20 cellular contexts compared by ENCODE assay signal in the genomic region with DNA sequence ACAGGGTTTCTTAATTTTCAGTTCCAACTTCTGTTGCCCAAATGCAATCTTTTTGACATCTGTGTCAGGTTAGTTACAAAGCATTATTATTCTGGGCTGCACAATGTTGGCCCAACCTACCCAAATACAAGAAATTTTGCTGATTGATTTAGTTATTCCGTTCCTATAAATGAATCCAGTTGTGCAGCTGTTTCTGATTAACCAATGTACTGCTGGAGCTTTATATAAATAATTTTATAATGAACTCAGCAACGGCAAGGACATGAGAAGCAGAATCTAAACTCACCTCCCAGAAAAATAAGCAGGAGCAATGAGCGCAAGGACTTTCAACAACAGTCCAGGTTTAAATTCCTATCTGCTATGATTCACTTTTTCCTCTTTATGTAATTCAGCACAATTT.
A peak's percentile ranks its signal among the peaks of the same experiment; 100 is the strongest.
DNase-seq lines count a peak whose midpoint lies in the region; ATAC-seq and TF ChIP-seq lines count a peak whose summit lies in the region.
"Had no signal": no experiment of that assay in that cellular context is flagged by ENCODE, and none has a peak within 500 bp of the region (broad histone marks: within the 10 kb centered on the region; RNA-seq: fewer than 3 reads in every experiment).

No MANE protein-coding gene starts in this region.

- no peak overlapping the region for H2AFZ ChIP-seq in fibroblast of lung (ENCODE audit: low read length)

- DNase-seq in AG20443 (ENCODE audit: low spot score) (peak; percentile 16), fibroblast of lung (ENCODE audit: low read depth in 2 of 2) (peak; percentile 14 to 56), osteocyte (ENCODE audit: extremely low spot score, unreplicated experiment) (no peak), glomerular visceral epithelial cell (ENCODE audit: extremely low spot score) (no peak), cerebellum (ENCODE audit: low spot score) (no peak), Right ventricle myocardium inferior (ENCODE audit: missing footprints) (no peak)
- DNase-seq: Calu3; CD4-positive, CD25-positive, alpha-beta regulatory T cell; DMS79 treated with DMSO at 0.1 percent for 48 hours; GF-D8; HFFc6; NCI-H1092 treated with DMSO at 0.1 percent for 48 hours; NCI-H1694 treated with DMSO at 0.1 percent for 48 hours; NCI-H345; NCI-H526 treated with DMSO at 0.1 percent for 48 hours; OCI-M1; RPMI8226 had no signal

- H3K79me2 ChIP-seq in fibroblast of lung (ENCODE audit: control insufficient read depth, insufficient read depth, low read length) = no peaks in the 10 kb centered on the region

- no peaks in the 10 kb centered on the region for H3K27me3 ChIP-seq in fibroblast of lung (ENCODE audit: control insufficient read depth, insufficient read depth, low read length)

- H3K27me3 Mint-ChIP-seq in osteocyte (ENCODE audit: unreplicated experiment) = no peaks in the 10 kb centered on the region
- H3K27me3 Mint-ChIP-seq: CD4-positive, CD25-positive, alpha-beta regulatory T cell had no signal

- ATAC-seq in SK-N-SH treated with all-trans-retinoic acid at 6 μM for 48 hours (peak; percentile 49), esophagus mucosa (no peak), Right ventricle myocardium inferior (no peak)

- intact Hi-C loops in Right ventricle myocardium inferior (cut with DNase I) = no loop called here

- peaks cover 4% of the 10 kb centered on the region for H3K9me3 Mint-ChIP-seq in osteocyte (ENCODE audit: unreplicated experiment)

- H3K4me2 ChIP-seq in fibroblast of lung (ENCODE audit: extremely low read depth, insufficient read depth, low read length) = no peak overlapping the region
- H3K4me2 ChIP-seq: KMS-11 had no signal

- peaks cover 22% of the 10 kb centered on the region for H3K36me3 Mint-ChIP-seq in osteocyte (ENCODE audit: unreplicated experiment)

- H3K4me3 Mint-ChIP-seq in osteocyte (ENCODE audit: unreplicated experiment) = peak overlapping the region; percentile 33
- H3K4me3 Mint-ChIP-seq: CD4-positive, CD25-positive, alpha-beta regulatory T cell; HFFc6 had no signal

- no peaks in the 10 kb centered on the region for H3K9me3 ChIP-seq in fibroblast of lung (ENCODE audit: control insufficient read depth, insufficient read depth, low read depth, low read length)

- peaks cover 34% of the 10 kb centered on the region for H3K4me1 Mint-ChIP-seq in osteocyte (ENCODE audit: unreplicated experiment)

- no peak overlapping the region for H3K9ac ChIP-seq in fibroblast of lung (ENCODE audit: insufficient read depth, low read length)
- H3K9ac ChIP-seq: KMS-11 had no signal

- H3K4me1 ChIP-seq in fibroblast of lung (ENCODE audit: control insufficient read depth, extremely low read depth, insufficient read depth, low read length) = no peaks in the 10 kb centered on the region

- H3K4me3 ChIP-seq in fibroblast of lung (replicated peaks in 1 of 4; ENCODE audit: control extremely low read depth in 1 of 4, insufficient read depth in 1 of 4, low read depth in 3 of 4, low read length in 4 of 4) = no peak overlapping the region

- TF ChIP-seq CTCF in fibroblast of lung (conservative IDR thresholded peaks at IDR 0.05 in 1 of 2, IDR thresholded peaks at IDR 0.05 in 1 of 2; ENCODE audit: low read depth in 1 of 2, low read length in 2 of 2) = no peak
- TF ChIP-seq CTCF in osteocyte (IDR thresholded peaks at IDR 0.05) = no peak

- H4K20me1 ChIP-seq in fibroblast of lung (ENCODE audit: control insufficient read depth, extremely low read depth, insufficient read depth, low read length) = no peaks in the 10 kb centered on the region

- H3K27ac ChIP-seq in fibroblast of lung (ENCODE audit: insufficient read depth, low read length) = no peak overlapping the region
- H3K27ac ChIP-seq: KMS-11 had no signal

- H3K36me3 ChIP-seq in fibroblast of lung (ENCODE audit: control insufficient read depth, insufficient read depth, low read length) = no peaks in the 10 kb centered on the region

- H3K27ac Mint-ChIP-seq in osteocyte (ENCODE audit: unreplicated experiment) = peak overlapping the region; percentile 78
- H3K27ac Mint-ChIP-seq: CD4-positive, CD25-positive, alpha-beta regulatory T cell; HFFc6 had no signal

TF ChIP-seq in SK-N-SH treated with all-trans-retinoic acid at 6 μM for 48 hours, 23 proteins besides CTCF, POLR2A, EP300 and RAD21:
- TF ChIP-seq TCF4 (CRISPR knock-in tag; IDR thresholded peaks at IDR 0.05; ENCODE audit: borderline replicate concordance) = peak; percentile 76
- TF ChIP-seq TOX (CRISPR knock-in tag; IDR thresholded peaks at IDR 0.05; ENCODE audit: borderline replicate concordance) = no peak

Comparison
In these comparisons a context has a peak if more than half of its experiments do, and no peak if none do; other contexts are left out.
1. DNase-seq: peak in AG20443 (single experiment) and fibroblast of lung (2 of 2); none in osteocyte (single experiment), glomerular visceral epithelial cell (single experiment), cerebellum (single experiment) and Right ventricle myocardium inferior (single experiment).